In the genomic region with DNA sequence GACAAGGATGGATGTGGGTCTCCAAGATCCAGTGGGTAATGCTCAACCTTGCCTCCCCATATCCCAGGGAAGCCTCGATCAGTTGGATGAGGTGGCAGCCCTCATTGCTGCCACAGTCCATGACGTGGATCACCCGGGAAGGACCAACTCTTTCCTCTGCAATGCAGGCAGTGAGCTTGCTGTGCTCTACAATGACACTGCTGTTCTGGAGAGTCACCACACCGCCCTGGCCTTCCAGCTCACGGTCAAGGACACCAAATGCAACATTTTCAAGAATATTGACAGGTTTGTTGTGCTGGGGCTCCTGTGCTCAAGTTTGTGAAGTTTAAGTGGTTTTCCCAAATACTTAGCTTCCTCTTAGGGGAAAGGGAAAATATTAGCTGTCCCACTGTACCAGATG, we compare ENCODE assay signal across 17 cellular contexts.
A peak's percentile ranks its signal among the peaks of the same experiment; 100 is the strongest.
DNase-seq lines count a peak whose midpoint lies in the region; ATAC-seq, FAIRE-seq and TF ChIP-seq lines count a peak whose summit lies in the region.
"Had no signal": no experiment of that assay in that cellular context is flagged by ENCODE, and none has a peak within 500 bp of the region (broad histone marks: within the 10 kb centered on the region; RNA-seq: fewer than 3 reads in every experiment).

No MANE protein-coding gene starts in this region.

- H3K9ac ChIP-seq in HepG2 (ENCODE audit: insufficient read depth, low read depth, low read length) = no peak overlapping the region

- no peaks in the 10 kb centered on the region for H4K20me1 ChIP-seq in HepG2 (ENCODE audit: insufficient read depth, low read length)

- BruUV-seq in HepG2 (replicated peaks; lab: Mats Ljungman, UMichigan) = no TSS peak

- intact Hi-C loops in HepG2 (cut with micrococcal nuclease; ENCODE audit: unreplicated experiment) = no loop called here
- intact Hi-C loops in right lobe of liver (cut with DNase I) = no loop called here
- intact Hi-C loops in dorsolateral prefrontal cortex (cut with DNase I) = no loop called here
- intact Hi-C loops in prostate gland (cut with DNase I) = no loop called here
- intact Hi-C loops in Right ventricle myocardium superior (cut with DNase I) = no loop called here

- no peaks in the 10 kb centered on the region for H3K79me2 ChIP-seq in HepG2 (ENCODE audit: insufficient read depth, low read length)

- H2AFZ ChIP-seq in HepG2 (ENCODE audit: low read length) = no peak overlapping the region

- CTCF ChIA-PET in HepG2 (lab: Yijun Ruan, JAX; ENCODE audit: low intra/inter-chr PET ratio, low total read pairs) = no interaction called here

- H3K36me3 Mint-ChIP-seq in activated naive CD8-positive, alpha-beta T cell treated with anti-CD3 and anti-CD28 coated beads, Interleukin-2, amount 50 U/mL, for 24 hours (ENCODE audit: low read depth) = no peaks in the 10 kb centered on the region

- no peak overlapping the region for H3K4me2 ChIP-seq in HepG2 (ENCODE audit: low read depth, low read length)

- TF ChIP-seq EP300 in HepG2 (IDR thresholded peaks at IDR 0.05; ENCODE audit: low read depth in 2 of 2, low read length in 2 of 2) (no peak), HepG2 (CRISPR knock-in tag; IDR thresholded peaks at IDR 0.05; ENCODE audit: borderline replicate concordance) (no peak)

- H3K27me3 Mint-ChIP-seq in activated naive CD8-positive, alpha-beta T cell treated with anti-CD3 and anti-CD28 coated beads, Interleukin-2, amount 50 U/mL, for 24 hours = peaks cover 5% of the 10 kb centered on the region

- no peak overlapping the region for H3K27ac Mint-ChIP-seq in activated naive CD8-positive, alpha-beta T cell treated with anti-CD3 and anti-CD28 coated beads, Interleukin-2, amount 50 U/mL, for 24 hours
- H3K27ac Mint-ChIP-seq: CD4-positive, alpha-beta memory T cell had no signal

- no peak for TF ChIP-seq CTCF in HepG2 (CRISPR knock-in tag; IDR thresholded peaks at IDR 0.05)
- TF ChIP-seq CTCF in right lobe of liver (IDR thresholded peaks at IDR 0.05) = no peak
- TF ChIP-seq CTCF in dorsolateral prefrontal cortex (IDR thresholded peaks at IDR 0.05 in 54 of 56, conservative IDR thresholded peaks at IDR 0.05 in 2 of 56; ENCODE audit: low read depth in 1 of 56, partially characterized antibody in 56 of 56) = no peak
- no peak for TF ChIP-seq CTCF in prostate gland (IDR thresholded peaks at IDR 0.05)

- no peaks in the 10 kb centered on the region for H3K9me3 Mint-ChIP-seq in activated naive CD8-positive, alpha-beta T cell treated with anti-CD3 and anti-CD28 coated beads, Interleukin-2, amount 50 U/mL, for 24 hours

- H3K4me1 ChIP-seq in HepG2 (ENCODE audit: insufficient read depth, low read length) (peaks cover 15% of the 10 kb centered on the region; the same call in 1 of the 2 replicates), right lobe of liver (peaks cover 0 to 20% (median 0%) of the 10 kb centered on the region in 4 donors), prostate gland (replicated peaks) (peaks cover 7% of the 10 kb centered on the region)
- H3K4me1 ChIP-seq: BE2C had no signal

- no peaks in the 10 kb centered on the region for H3K4me1 Mint-ChIP-seq in activated naive CD8-positive, alpha-beta T cell treated with anti-CD3 and anti-CD28 coated beads, Interleukin-2, amount 50 U/mL, for 24 hours
- H3K4me1 Mint-ChIP-seq: CD4-positive, alpha-beta memory T cell had no signal

- DNase-seq in HepG2 (ENCODE audit: low spot score) (no peak), right lobe of liver (no peak), dorsolateral prefrontal cortex (no peak), prostate gland (ENCODE audit: low spot score) (no peak), amygdala (lab: John Stamatoyannopoulos, UW) (no peak), Right ventricle myocardium superior (no peak), SKM-1 treated with dmso at 0.1 percent for 144 hours (lab: John Stamatoyannopoulos, UW; ENCODE audit: unreplicated experiment) (no peak)
- no peak for DNase-seq in activated naive CD8-positive, alpha-beta T cell treated with anti-CD3 and anti-CD28 coated beads, Interleukin-2, amount 50 U/mL, for 24 hours
- DNase-seq: BE2C, Calu3, NCI-H1436 treated with DMSO at 0.1 percent for 48 hours, NCI-H510A, NCI-H774 had no signal

- 0% methylated on average over 5 of the region's 5 CpGs for WGBS in HepG2 (ENCODE audit: low lambda C conversion rate)
- 53% methylated on average over 2 of the region's 5 CpGs for WGBS in right lobe of liver (ENCODE audit: insufficient coverage, low coverage, low lambda C conversion rate, missing lambda C conversion rate)
- 83% methylated on average over 5 of the region's 5 CpGs for WGBS in prostate gland

- POLR2A ChIA-PET in HepG2 (lab: Yijun Ruan, JAX) = no interaction called here

- H3K36me3 ChIP-seq in HepG2 (replicated peaks in 1 of 2; ENCODE audit: control insufficient read depth in 1 of 2, insufficient read depth in 2 of 2, low read length in 2 of 2) = no peaks in the 10 kb centered on the region
- H3K36me3 ChIP-seq in right lobe of liver = no peaks in the 10 kb centered on the region
- no peaks in the 10 kb centered on the region for H3K36me3 ChIP-seq in prostate gland
- H3K36me3 ChIP-seq: BE2C had no signal

- no peak for FAIRE-seq in HepG2 (lab: Jason Lieb, UNC)

- in situ Hi-C loops in HepG2 (cut with HindIII; ENCODE audit: extremely low pct_ligation_motif_present, low pct_unique_long_range_greater_than_20kb) = no loop called here

- H3K4me3 ChIP-seq in HepG2 (replicated peaks in 1 of 3; ENCODE audit: insufficient read depth in 1 of 3, low read depth in 2 of 3, low read length in 3 of 3) (no peak overlapping the region), right lobe of liver (no peak overlapping the region), dorsolateral prefrontal cortex (no peak overlapping the region), prostate gland (no peak overlapping the region)

- no peak for TF ChIP-seq RAD21 in HepG2 (CRISPR knock-in tag; IDR thresholded peaks at IDR 0.05)

- TF ChIP-seq POLR2A in HepG2 (IDR thresholded peaks at IDR 0.05; ENCODE audit: insufficient read depth in 1 of 2, low read depth in 2 of 2, low read length in 2 of 2) = no peak
- TF ChIP-seq POLR2A in right lobe of liver (IDR thresholded peaks at IDR 0.05) = no peak
- no peak for TF ChIP-seq POLR2A in prostate gland (IDR thresholded peaks at IDR 0.05)

- H3K27ac ChIP-seq in HepG2 (ENCODE audit: extremely low read length, insufficient read depth, low read length) = no peak overlapping the region
- no peak overlapping the region for H3K27ac ChIP-seq in right lobe of liver
- H3K27ac ChIP-seq in dorsolateral prefrontal cortex = peak overlapping the region in 46 of 59 donors; percentile 5 to 86 (median 56)
- peak overlapping the region; percentile 54 to 80 for H3K27ac ChIP-seq in prostate gland
- H3K27ac ChIP-seq: 22Rv1, RWPE1 had no signal

- no peaks in the 10 kb centered on the region for H3K9me3 ChIP-seq in HepG2 (ENCODE audit: low read length)
- no peaks in the 10 kb centered on the region for H3K9me3 ChIP-seq in right lobe of liver
- H3K9me3 ChIP-seq in prostate gland = no peaks in the 10 kb centered on the region
- H3K9me3 ChIP-seq: BE2C had no signal

- H3K27me3 ChIP-seq in HepG2 (ENCODE audit: control insufficient read depth in 1 of 2, insufficient read depth in 2 of 2, low read length in 2 of 2) (no peaks in the 10 kb centered on the region), right lobe of liver (no peaks in the 10 kb centered on the region), dorsolateral prefrontal cortex (no peaks in the 10 kb centered on the region), prostate gland (replicated peaks; ENCODE audit: insufficient read depth) (no peaks in the 10 kb centered on the region)
- H3K27me3 ChIP-seq: BE2C had no signal

- no peak overlapping the region for H3K4me3 Mint-ChIP-seq in activated naive CD8-positive, alpha-beta T cell treated with anti-CD3 and anti-CD28 coated beads, Interleukin-2, amount 50 U/mL, for 24 hours
- H3K4me3 Mint-ChIP-seq: CD4-positive, alpha-beta memory T cell had no signal

- ATAC-seq in HepG2 = peak; percentile 87
- no peak for ATAC-seq in right lobe of liver
- no peak for ATAC-seq in Right ventricle myocardium superior (ENCODE audit: poor library complexity)
- no peak for ATAC-seq in activated naive CD8-positive, alpha-beta T cell treated with anti-CD3 and anti-CD28 coated beads, Interleukin-2, amount 50 U/mL, for 24 hours
- ATAC-seq: HCT116 had no signal

TF ChIP-seq in HepG2, 621 proteins besides CTCF, POLR2A, EP300 and RAD21 (continues in another document):
- no peak for TF ChIP-seq HMG20B (CRISPR knock-in tag; conservative IDR thresholded peaks at IDR 0.05)
- no peak for TF ChIP-seq KAT2B (IDR thresholded peaks at IDR 0.05; ENCODE audit: borderline replicate concordance, low read depth, low read length)
- no peak for TF ChIP-seq HNRNPL (IDR thresholded peaks at IDR 0.05; ENCODE audit: low read depth, low read length)
- TF ChIP-seq ZNF34 (CRISPR knock-in tag; IDR thresholded peaks at IDR 0.05; ENCODE audit: borderline replicate concordance) = no peak
- no peak for TF ChIP-seq ZNF101 (CRISPR knock-in tag; IDR thresholded peaks at IDR 0.05; ENCODE audit: borderline replicate concordance, low read depth)
- no peak for TF ChIP-seq ZSCAN30 (CRISPR knock-in tag; IDR thresholded peaks at IDR 0.05)
- TF ChIP-seq ZNF790 (CRISPR knock-in tag; IDR thresholded peaks at IDR 0.05; ENCODE audit: borderline replicate concordance) = no peak
- no peak for TF ChIP-seq RFX3 (CRISPR knock-in tag; IDR thresholded peaks at IDR 0.05)
- TF ChIP-seq ZNF772 (CRISPR knock-in tag; IDR thresholded peaks at IDR 0.05) = no peak
- TF ChIP-seq TGIF2 (CRISPR knock-in tag; IDR thresholded peaks at IDR 0.05) = no peak
- no peak for TF ChIP-seq MLLT10 (CRISPR knock-in tag; IDR thresholded peaks at IDR 0.05)
- TF ChIP-seq CREB1 (IDR thresholded peaks at IDR 0.05) = 0 out of 2 replicates have a peak, but pooled peaks have one; percentile 21
- TF ChIP-seq CREB1 (CRISPR knock-in tag; IDR thresholded peaks at IDR 0.05) = no peak
- TF ChIP-seq BRD4 (CRISPR knock-in tag; IDR thresholded peaks at IDR 0.05) = no peak
- no peak for TF ChIP-seq ZNF724P (CRISPR knock-in tag; IDR thresholded peaks at IDR 0.05; ENCODE audit: borderline replicate concordance)

Comparison
In these comparisons a context has a peak if more than half of its experiments do, and no peak if none do; other contexts are left out.
1. H3K27ac ChIP-seq: peak in dorsolateral prefrontal cortex (46 of 59) and prostate gland (2 of 2); none in HepG2 (single experiment) and right lobe of liver (0 of 3).